In genomic region chr13:74838096-74838495, GRCh38 we compare ENCODE assay signal across 9 cellular contexts.
"Had no signal": no experiment of that assay in that cellular context is flagged by ENCODE, and none has a peak within 500 bp of the region (broad histone marks: within the 10 kb centered on the region; RNA-seq: fewer than 3 reads in every experiment).

No MANE protein-coding gene starts in this region.

- H3K27ac ChIP-seq: GM23248, HL-60 had no signal

- H3K36me3 Mint-ChIP-seq: IgD-negative memory B cell had no signal

- H3K27me3 Mint-ChIP-seq: IgD-negative memory B cell had no signal

- DNase-seq: GM23248, GOT3, H7, HFFc6, KBM-7 had no signal

- ATAC-seq: HCT116 had no signal

- H3K9me3 ChIP-seq: HAP-1 had no signal

- H3K4me1 ChIP-seq: HAP-1 had no signal

- H3K9ac ChIP-seq: GM23248 had no signal

- H3K27ac Mint-ChIP-seq: HFFc6, IgD-negative memory B cell had no signal

- H3K4me3 ChIP-seq: GM23248, HAP-1 had no signal

- H3K36me3 ChIP-seq: HAP-1 had no signal

- H3K4me3 Mint-ChIP-seq: HFFc6, IgD-negative memory B cell had no signal

- H3K9me3 Mint-ChIP-seq: HFFc6 had no signal

- H3K4me1 Mint-ChIP-seq: IgD-negative memory B cell had no signal
